ENCODE assay signal across 22 cellular contexts in genomic region chr1:1023700-1024099, GRCh38. TPM values are rescaled to one million over a fixed set of nuclear protein-coding genes. Genes with fewer than 3 reads are reported as not detected.
DNase-seq lines count a peak whose midpoint lies in the region; ATAC-seq and TF ChIP-seq lines count a peak whose summit lies in the region.
"Had no signal": no experiment of that assay in that cellular context is flagged by ENCODE, and none has a peak within 500 bp of the region (broad histone marks: within the 10 kb centered on the region; RNA-seq: fewer than 3 reads in every experiment).

No MANE protein-coding gene starts in this region.

- CTCF ChIA-PET in Calu3 (lab: Charles Lee), result no interaction called here

- H3K27me3 Mint-ChIP-seq in Calu3 (ENCODE audit: unreplicated experiment) (no peaks in the 10 kb centered on the region), neural crest cell (ENCODE audit: low read depth) (no peaks in the 10 kb centered on the region)
- H3K27me3 Mint-ChIP-seq in naive thymus-derived CD8-positive, alpha-beta T cell, result no peaks in the 10 kb centered on the region

- no peaks in the 10 kb centered on the region for H3K9me3 Mint-ChIP-seq in Calu3 (ENCODE audit: low read depth, unreplicated experiment)
- no peaks in the 10 kb centered on the region for H3K9me3 Mint-ChIP-seq in neural crest cell
- H3K9me3 Mint-ChIP-seq in naive thymus-derived CD8-positive, alpha-beta T cell, result no peaks in the 10 kb centered on the region
- H3K9me3 Mint-ChIP-seq: activated naive CD4-positive, alpha-beta T cell treated with anti-CD3 and anti-CD28 coated beads, Interleukin-2, amount 50 U/mL, for 72 hours; naive B cell; stimulated activated effector memory CD8-positive, alpha-beta T cell treated with anti-CD3 and anti-CD28 coated beads, Interleukin-12 subunit alpha, Interleukin-12 subunit beta, amount 100 ng/mL, for 72 hours had no signal

- DNase-seq in Calu3 (peak; percentile 33), NCI-H226 (peak; percentile 74), dorsolateral prefrontal cortex (no peak), neural crest cell (ENCODE audit: low read depth, low spot score) (no peak), C1 segment of cervical spinal cord (lab: John Stamatoyannopoulos, UW) (no peak)
- no peak for DNase-seq in naive thymus-derived CD8-positive, alpha-beta T cell
- no peak for DNase-seq in effector CD4-positive, alpha-beta T cell
- DNase-seq: activated CD4-positive, alpha-beta T cell treated with anti-CD3 and anti-CD28 coated beads for 4 hours; CD4-positive, alpha-beta memory T cell; GOT3; naive B cell; NCI-H1417 treated with DMSO at 0.1 percent for 48 hours; NCI-H524; posterior cingulate gyrus; SIG-M5 had no signal

- intact Hi-C loops in Calu3 (cut with micrococcal nuclease; ENCODE audit: unreplicated experiment) (loop anchor here (5.0 kb wide), 1 partner anchor 34 kb away; no protein-coding TSS in a partner anchor), dorsolateral prefrontal cortex (cut with DNase I) (no loop called here)

- peak overlapping the region; percentile 73 for H3K4me3 Mint-ChIP-seq in Calu3 (ENCODE audit: low read depth, unreplicated experiment)
- peak overlapping the region; percentile 86 for H3K4me3 Mint-ChIP-seq in neural crest cell
- no peak overlapping the region for H3K4me3 Mint-ChIP-seq in naive thymus-derived CD8-positive, alpha-beta T cell

- H3K36me3 Mint-ChIP-seq in Calu3 (ENCODE audit: insufficient read depth, unreplicated experiment) (peaks cover 53% of the 10 kb centered on the region), neural crest cell (ENCODE audit: low read depth) (no peaks in the 10 kb centered on the region)
- H3K36me3 Mint-ChIP-seq in naive thymus-derived CD8-positive, alpha-beta T cell, result no peaks in the 10 kb centered on the region
- H3K36me3 Mint-ChIP-seq: activated naive CD4-positive, alpha-beta T cell treated with anti-CD3 and anti-CD28 coated beads, Interleukin-2, amount 50 U/mL, for 72 hours; CD4-positive, alpha-beta memory T cell; naive B cell had no signal

- POLR2A ChIA-PET in naive thymus-derived CD8-positive, alpha-beta T cell (lab: Charles Lee), result interaction anchor here (1.9 kb wide), 1 partner anchor 16 kb away, joined by 8 read pairs; no protein-coding TSS in a partner anchor

- H3K4me1 Mint-ChIP-seq in Calu3 (ENCODE audit: low read depth, unreplicated experiment) (peaks cover 18% of the 10 kb centered on the region), neural crest cell (peaks cover 13% of the 10 kb centered on the region)
- H3K4me1 Mint-ChIP-seq in naive thymus-derived CD8-positive, alpha-beta T cell, result peaks cover 0 to 12% (median 10%) of the 10 kb centered on the region in 4 donors

- no peaks in the 10 kb centered on the region for H3K27me3 ChIP-seq in dorsolateral prefrontal cortex
- H3K27me3 ChIP-seq: tibial nerve had no signal

- H3K27ac Mint-ChIP-seq in Calu3 (ENCODE audit: unreplicated experiment), result peak overlapping the region; percentile 22
- H3K27ac Mint-ChIP-seq in neural crest cell (ENCODE audit: unreplicated experiment), result no peak overlapping the region
- H3K27ac Mint-ChIP-seq in naive thymus-derived CD8-positive, alpha-beta T cell, result no peak overlapping the region
- H3K27ac Mint-ChIP-seq: activated naive CD4-positive, alpha-beta T cell treated with anti-CD3 and anti-CD28 coated beads, Interleukin-2, amount 50 U/mL, for 72 hours; naive B cell; stimulated activated effector memory CD8-positive, alpha-beta T cell treated with anti-CD3 and anti-CD28 coated beads, Interleukin-12 subunit alpha, Interleukin-12 subunit beta, amount 100 ng/mL, for 72 hours had no signal

- no peak for TF ChIP-seq CTCF in Calu3 (IDR thresholded peaks at IDR 0.05; ENCODE audit: unreplicated experiment)
- TF ChIP-seq CTCF in dorsolateral prefrontal cortex (IDR thresholded peaks at IDR 0.05 in 54 of 56, conservative IDR thresholded peaks at IDR 0.05 in 2 of 56; ENCODE audit: low read depth in 1 of 56, partially characterized antibody in 56 of 56), result no peak
- no peak for TF ChIP-seq CTCF in neural crest cell (conservative IDR thresholded peaks at IDR 0.05)

- peak overlapping the region in 4 of 59 donors; percentile 6 to 53 (median 38) for H3K4me3 ChIP-seq in dorsolateral prefrontal cortex
- H3K4me3 ChIP-seq: coronary artery, tibial nerve had no signal

- peak overlapping the region in 49 of 59 donors; percentile 29 to 91 (median 82) for H3K27ac ChIP-seq in dorsolateral prefrontal cortex
- H3K27ac ChIP-seq: coronary artery had no signal

- BruUV-seq in Calu3 (replicated peaks; lab: Mats Ljungman, UMichigan), result no TSS peak

- no peak for ATAC-seq in naive thymus-derived CD8-positive, alpha-beta T cell
- ATAC-seq in HG02588 (IDR thresholded peaks at IDR 0.05; ENCODE audit: unreplicated experiment), result no peak
- ATAC-seq: activated naive CD4-positive, alpha-beta T cell treated with anti-CD3 and anti-CD28 coated beads, Interleukin-2, amount 50 U/mL, for 72 hours; stimulated activated effector memory CD8-positive, alpha-beta T cell treated with anti-CD3 and anti-CD28 coated beads, Interleukin-12 subunit alpha, Interleukin-12 subunit beta, amount 100 ng/mL, for 72 hours had no signal

RNA-seq across cellular contexts. Expression of gene AGRN, which starts 3.8 kb away (rescaled TPM):
- 446 and 552 TPM in 2 replicates for total RNA-seq in Calu3 (2022)
- total RNA-seq in dorsolateral prefrontal cortex, result 100 to 1,000 TPM in 70 of 120 experiments, 10 to 100 TPM in 50; 67.4 to 194 (median 105) TPM
- total RNA-seq in neural crest cell, result 192 and 203 TPM in 2 replicates
- 1 to 10 TPM; 6.2 to 6.4 TPM for total RNA-seq in naive thymus-derived CD8-positive, alpha-beta T cell
- polyA plus RNA-seq in naive thymus-derived CD8-positive, alpha-beta T cell, result under 1 TPM; 0.15 to 0.71 (median 0.47) TPM
- polyA plus RNA-seq: CD4-positive, alpha-beta memory T cell had no signal

RNA-seq across cellular contexts. Expression of gene ISG15, which starts 10.4 kb away (rescaled TPM):
- 165 and 522 TPM in 2 replicates for total RNA-seq in Calu3 (2022)
- 100 to 1,000 TPM in 3 of 120 experiments, 10 to 100 TPM in 113, 1 to 10 TPM in 4; 6.0 to 422 (median 18.9) TPM for total RNA-seq in dorsolateral prefrontal cortex
- total RNA-seq in neural crest cell, result 17.4 and 22.3 TPM in 2 replicates
- 10 to 100 TPM; 30.3 to 30.7 TPM for total RNA-seq in naive thymus-derived CD8-positive, alpha-beta T cell
- 100 to 1,000 TPM; 133 to 220 (median 217) TPM for polyA plus RNA-seq in naive thymus-derived CD8-positive, alpha-beta T cell

RNA-seq across cellular contexts. Expression of gene HES4, which starts 23.8 kb away (rescaled TPM):
- total RNA-seq in Calu3 (2022), result 35.5 and 51.3 TPM in 2 replicates
- total RNA-seq in dorsolateral prefrontal cortex, result 10 to 100 TPM in 119 of 120 experiments, 1 to 10 TPM in 1; 8.9 to 60.0 (median 25.0) TPM
- total RNA-seq in neural crest cell, result 35.7 and 38.0 TPM in 2 replicates
- not detected for total RNA-seq in naive thymus-derived CD8-positive, alpha-beta T cell
- under 1 TPM in 1 of 3 donors, not detected in 2; 0.85 TPM for polyA plus RNA-seq in naive thymus-derived CD8-positive, alpha-beta T cell
- total RNA-seq: CD4-positive, alpha-beta memory T cell had no signal

RNA-seq across cellular contexts. Expression of gene PERM1, which starts 41.8 kb away (rescaled TPM):
- total RNA-seq in Calu3 (2022), result not detected in 2 replicates
- 1 to 10 TPM in 6 of 120 experiments, under 1 TPM in 63, not detected in 51; 0.13 to 1.8 (median 0.43) TPM for total RNA-seq in dorsolateral prefrontal cortex
- 0.11 TPM in 1 of 2 replicates, not detected in the other for total RNA-seq in neural crest cell
- total RNA-seq in naive thymus-derived CD8-positive, alpha-beta T cell, result not detected
- not detected for polyA plus RNA-seq in naive thymus-derived CD8-positive, alpha-beta T cell
- total RNA-seq: activated naive CD4-positive, alpha-beta T cell treated with anti-CD3 and anti-CD28 coated beads, Interleukin-2, amount 50 U/mL, for 72 hours; CD4-positive, alpha-beta memory T cell; T-helper 1 cell treated with Interleukin-12 subunit alpha and Interleukin-12 subunit beta and Interleukin-4 antibody, amounts not matched to agents 30 ng/mL and 1 ng/mL, for 36 hours had no signal

RNA-seq across cellular contexts. Expression of gene RNF223, which starts 50.4 kb away (rescaled TPM):
- total RNA-seq in Calu3 (2022) (5.0 and 5.6 TPM in 2 replicates), dorsolateral prefrontal cortex (under 1 TPM in 2 of 120 experiments, not detected in 118; 0.28 to 0.63 TPM), neural crest cell (not detected in 2 replicates)
- not detected for total RNA-seq in naive thymus-derived CD8-positive, alpha-beta T cell
- not detected for polyA plus RNA-seq in naive thymus-derived CD8-positive, alpha-beta T cell
- total RNA-seq: activated naive CD4-positive, alpha-beta T cell treated with anti-CD3 and anti-CD28 coated beads, Interleukin-2, amount 50 U/mL, for 72 hours; CD4-positive, alpha-beta memory T cell; M059J; T-helper 1 cell treated with Interleukin-12 subunit alpha and Interleukin-12 subunit beta and Interleukin-4 antibody, amounts not matched to agents 30 ng/mL and 1 ng/mL, for 36 hours; tibial nerve had no signal
- polyA plus RNA-seq: CD4-positive, alpha-beta memory T cell had no signal

Comparison
In these comparisons a context has a peak if more than half of its experiments do, and no peak if none do; other contexts are left out.
1. DNase-seq: peak in Calu3 (single experiment) and NCI-H226 (single experiment); none in dorsolateral prefrontal cortex (0 of 10), neural crest cell (single experiment), naive thymus-derived CD8-positive, alpha-beta T cell (0 of 10), C1 segment of cervical spinal cord (0 of 14) and effector CD4-positive, alpha-beta T cell (single experiment).
2. H3K4me3 Mint-ChIP-seq: peak in Calu3 (single experiment) and neural crest cell (single experiment); none in naive thymus-derived CD8-positive, alpha-beta T cell (0 of 10).
3. RNA of gene AGRN, which starts 3.8 kb away (total RNA-seq): 446 to 552 TPM in Calu3, 192 to 203 TPM in neural crest cell and 67.4 to 194 TPM in dorsolateral prefrontal cortex; 6.2 to 6.4 TPM in naive thymus-derived CD8-positive, alpha-beta T cell; every median in the first group is over 4 times any median in the second.
4. RNA of gene HES4, which starts 23.8 kb away (total RNA-seq): 35.7 to 38.0 TPM in neural crest cell, 35.5 to 51.3 TPM in Calu3 and 8.9 to 60.0 TPM in dorsolateral prefrontal cortex; not detected in naive thymus-derived CD8-positive, alpha-beta T cell; every median in the first group is over 4 times any median in the second.